ENCODE assay signal across 8 cellular contexts in genomic region chr3:140898340-140899180, GRCh38. TPM values are rescaled to one million over a fixed set of nuclear protein-coding genes. Genes with fewer than 3 reads are reported as not detected.
A peak's percentile ranks its signal among the peaks of the same experiment; 100 is the strongest.
DNase-seq lines count a peak whose midpoint lies in the region; ATAC-seq, FAIRE-seq and TF ChIP-seq lines count a peak whose summit lies in the region.

No MANE protein-coding gene starts in this region.

- H3K4me3 ChIP-seq in MG63 (no peak overlapping the region), epithelial cell of esophagus (ENCODE audit: low read length) (no peak overlapping the region)

- peaks cover 0 to 4% (median 0%) of the 10 kb centered on the region in 3 donors for H3K4me1 Mint-ChIP-seq in naive B cell

- no peak for TF ChIP-seq POLR2A in GM12891 (IDR thresholded peaks at IDR 0.05; ENCODE audit: low read depth, low read length)

- H3K27ac ChIP-seq in RWPE1: no peak overlapping the region

- H3K9me3 ChIP-seq in MG63: no peaks in the 10 kb centered on the region; the same call in 1 of the 2 replicates

- H3K4me3 Mint-ChIP-seq in naive B cell: no peak overlapping the region

- ATAC-seq in naive B cell (ENCODE audit: low read depth in 2 of 2): peak; percentile 58 to 70
- ATAC-seq in HG03521 (IDR thresholded peaks at IDR 0.05; ENCODE audit: unreplicated experiment): no peak

- no peaks in the 10 kb centered on the region for H3K36me3 ChIP-seq in MG63

- peaks cover 0 to 5% of the 10 kb centered on the region in 2 donors for H3K36me3 Mint-ChIP-seq in naive B cell

- POLR2A ChIA-PET in RWPE1 (lab: Yijun Ruan, JAX; ENCODE audit: low non-redundant PET): no interaction called here

- no peak overlapping the region for H3K27ac Mint-ChIP-seq in naive B cell

- DNase-seq in Ammon's horn (ENCODE audit: low spot score): peak; percentile 60
- no peak for DNase-seq in GM12891 (ENCODE audit: insufficient read length, low spot score)
- DNase-seq in MG63: peak; percentile 29
- DNase-seq in RWPE1 (ENCODE audit: low spot score): peak; percentile 47
- DNase-seq in epithelial cell of esophagus (ENCODE audit: low read depth): peak; percentile 68
- DNase-seq in naive B cell: peak; percentile 31
- DNase-seq in activated CD4-positive, alpha-beta T cell treated with anti-CD3 and anti-CD28 coated beads, Interleukin-2, amount 50 U/mL, for 48 hours: no peak

- TF ChIP-seq CTCF in RWPE1 (conservative IDR thresholded peaks at IDR 0.05; ENCODE audit: low read depth) (peak; percentile 54), epithelial cell of esophagus (IDR thresholded peaks at IDR 0.05; ENCODE audit: insufficient read depth, low read depth, low read length, missing control alignments) (peak; percentile 69)

- peaks cover 18% of the 10 kb centered on the region for H3K27me3 ChIP-seq in MG63

- CTCF ChIA-PET in RWPE1 (lab: Yijun Ruan, JAX): interaction anchor here (0.5 to 1.3 kb wide), 5 partner anchors 11 to 1566 kb away, joined by 3 to 9 read pairs (median 4); partner anchors contain the start of gene SPSB4

- peaks cover 14 to 51% (median 39%) of the 10 kb centered on the region in 3 donors for H3K27me3 Mint-ChIP-seq in naive B cell

- FAIRE-seq in GM12891 (lab: Jason Lieb, UNC): peak; percentile 5

- H3K9me3 Mint-ChIP-seq in naive B cell: peaks cover 0 to 2% (median 0%) of the 10 kb centered on the region in 7 donors

TF ChIP-seq in GM12891, 5 proteins besides CTCF, POLR2A, EP300 and RAD21:
- no peak for TF ChIP-seq PAX5 (IDR thresholded peaks at IDR 0.05; ENCODE audit: insufficient read depth, low read length, severe bottlenecking)
- no peak for TF ChIP-seq POLR2AphosphoS5 (IDR thresholded peaks at IDR 0.05; ENCODE audit: low read depth, low read length)
- TF ChIP-seq SPI1 (IDR thresholded peaks at IDR 0.05; ENCODE audit: low read depth, low read length): peak; percentile 24; the same call in 1 of the 2 replicates

RNA-seq across cellular contexts. Expression of gene SLC25A36, which starts 43.1 kb away (rescaled TPM):
- polyA plus RNA-seq in GM12891 (2012; ENCODE audit: low read depth, missing spikeins): 48.5 TPM
- 40.2 and 104 TPM in 2 replicates for total RNA-seq in MG63 (2014; rRNA removed; shearing (Covaris generic); ENCODE audit: low replicate concordance)
- 10 to 100 TPM; 21.2 to 78.3 (median 57.5) TPM for polyA plus RNA-seq in naive B cell (ENCODE audit: low read depth in 6 of 6)

Comparison
In these comparisons a context has a peak if more than half of its experiments do, and no peak if none do; other contexts are left out.
1. DNase-seq: peak in Ammon's horn (single experiment), MG63 (single experiment), RWPE1 (single experiment), epithelial cell of esophagus (single experiment) and naive B cell (single experiment); none in GM12891 (single experiment) and activated CD4-positive, alpha-beta T cell treated with anti-CD3 and anti-CD28 coated beads, Interleukin-2, amount 50 U/mL, for 48 hours (0 of 2).